1 cellular context compared by ENCODE assay signal in genomic region chr4:82601242-82602015, GRCh38.
TF ChIP-seq lines count a peak whose summit lies in the region.

No MANE protein-coding gene starts in this region.

TF ChIP-seq in liver, 16 proteins besides CTCF, POLR2A, EP300 and RAD21 (continued from another document):
- TF ChIP-seq, protein P1, sequence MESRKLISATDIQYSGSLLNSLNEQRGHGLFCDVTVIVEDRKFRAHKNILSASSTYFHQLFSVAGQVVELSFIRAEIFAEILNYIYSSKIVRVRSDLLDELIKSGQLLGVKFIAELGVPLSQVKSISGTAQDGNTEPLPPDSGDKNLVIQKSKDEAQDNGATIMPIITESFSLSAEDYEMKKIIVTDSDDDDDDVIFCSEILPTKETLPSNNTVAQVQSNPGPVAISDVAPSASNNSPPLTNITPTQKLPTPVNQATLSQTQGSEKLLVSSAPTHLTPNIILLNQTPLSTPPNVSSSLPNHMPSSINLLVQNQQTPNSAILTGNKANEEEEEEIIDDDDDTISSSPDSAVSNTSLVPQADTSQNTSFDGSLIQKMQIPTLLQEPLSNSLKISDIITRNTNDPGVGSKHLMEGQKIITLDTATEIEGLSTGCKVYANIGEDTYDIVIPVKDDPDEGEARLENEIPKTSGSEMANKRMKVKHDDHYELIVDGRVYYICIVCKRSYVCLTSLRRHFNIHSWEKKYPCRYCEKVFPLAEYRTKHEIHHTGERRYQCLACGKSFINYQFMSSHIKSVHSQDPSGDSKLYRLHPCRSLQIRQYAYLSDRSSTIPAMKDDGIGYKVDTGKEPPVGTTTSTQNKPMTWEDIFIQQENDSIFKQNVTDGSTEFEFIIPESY (IDR thresholded peaks at IDR 0.05), result no peak
- TF ChIP-seq JUND (IDR thresholded peaks at IDR 0.05) (no peak), FOXA1 (IDR thresholded peaks at IDR 0.05) (no peak), YY1 (IDR thresholded peaks at IDR 0.05) (no peak), EGR1 (IDR thresholded peaks at IDR 0.05; ENCODE audit: low read depth in 2 of 2) (no peak), ATF3 (IDR thresholded peaks at IDR 0.05) (no peak), HNF4A (conservative IDR thresholded peaks at IDR 0.05) (no peak), TAF1 (conservative IDR thresholded peaks at IDR 0.05) (no peak), HNF4G (IDR thresholded peaks at IDR 0.05) (no peak), GABPA (IDR thresholded peaks at IDR 0.05 in 1 of 2, conservative IDR thresholded peaks at IDR 0.05 in 1 of 2) (no peak), NR2F2 (IDR thresholded peaks at IDR 0.05) (no peak), SP1 (IDR thresholded peaks at IDR 0.05) (no peak)
